Comparison of ENCODE assay signal across 22 cellular contexts in the genomic region with DNA sequence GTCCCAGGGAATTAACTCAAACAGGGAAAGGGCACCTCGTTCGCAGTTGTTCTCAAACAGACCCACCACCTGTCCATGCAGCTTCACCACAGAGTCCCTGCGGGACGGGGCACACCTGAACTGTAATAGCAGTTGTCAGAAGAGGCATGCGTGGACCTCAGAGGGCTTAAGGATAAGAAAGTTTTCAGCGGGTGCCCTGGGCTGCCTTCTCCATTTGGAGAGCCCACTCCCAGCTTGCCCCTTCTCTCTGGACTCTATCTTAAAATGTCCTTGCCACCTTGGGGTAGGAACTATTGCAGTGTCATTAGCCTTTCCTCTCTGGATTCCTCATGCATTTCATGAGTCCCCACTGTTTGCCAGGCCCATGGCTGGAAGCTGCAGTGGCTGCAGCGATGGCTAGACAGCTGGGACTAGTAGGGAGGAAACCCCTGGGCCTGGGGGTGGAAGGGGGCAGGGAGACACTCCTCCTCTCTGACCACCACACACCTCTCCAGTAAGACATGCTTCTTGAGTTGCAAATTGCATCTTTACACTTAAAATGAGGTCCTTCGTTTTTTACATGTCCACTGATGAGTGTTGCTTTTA. TPM values are rescaled to one million over a fixed set of nuclear protein-coding genes. Genes with fewer than 3 reads are reported as not detected.
DNase-seq lines count a peak whose midpoint lies in the region; ATAC-seq, FAIRE-seq and TF ChIP-seq lines count a peak whose summit lies in the region.
"Had no signal": no experiment of that assay in that cellular context is flagged by ENCODE, and none has a peak within 500 bp of the region (broad histone marks: within the 10 kb centered on the region; RNA-seq: fewer than 3 reads in every experiment).

No MANE protein-coding gene starts in this region.

- intact Hi-C loops in gastrocnemius medialis (cut with DNase I; ENCODE audit: low total_unique reads) (no loop called here), Calu3 (cut with micrococcal nuclease; ENCODE audit: unreplicated experiment) (no loop called here)
- intact Hi-C loops in CD4-positive, alpha-beta memory T cell (cut with micrococcal nuclease), result no loop called here

- DNase-seq in NCI-H2171 treated with DMSO at 0.1 percent for 48 hours (lab: John Stamatoyannopoulos, UW), result peak; percentile 31
- DNase-seq in NCI-H2171 (lab: John Stamatoyannopoulos, UW), result no peak
- no peak for DNase-seq in H9
- DNase-seq in H1 (ENCODE audit: low read depth in 1 of 2, low spot score in 2 of 2), result no peak
- DNase-seq in neuronal stem cell (ENCODE audit: low spot score), result no peak
- no peak for DNase-seq in gastrocnemius medialis
- no peak for DNase-seq in CD4-positive, alpha-beta memory T cell
- no peak for DNase-seq in Calu3
- DNase-seq: 8988T; C1 segment of cervical spinal cord; CD8-positive, alpha-beta memory T cell; DMS79 treated with DMSO at 0.1 percent for 48 hours; HCEC 1CT; KG1; NCI-H1092 treated with DMSO at 0.1 percent for 48 hours; NCI-H1436 treated with DMSO at 0.1 percent for 48 hours; NCI-H2029 treated with DMSO at 0.1 percent for 48 hours; NCI-H526 treated with DMSO at 0.1 percent for 48 hours; PC-9; RPMI8226; SHP77 had no signal

- H3K23me2 ChIP-seq in H9 (ENCODE audit: insufficient read length, low read depth, low read length, poor library complexity, severe bottlenecking), result no peaks in the 10 kb centered on the region
- H3K23me2 ChIP-seq in H1 (ENCODE audit: low read depth, low read length), result no peaks in the 10 kb centered on the region

- H3K4me2 ChIP-seq in H9 (ENCODE audit: insufficient read depth, insufficient read length, low read length) (no peak overlapping the region), H1 (ENCODE audit: insufficient read depth in 1 of 2, low read depth in 2 of 2, low read length in 2 of 2) (no peak overlapping the region; a peak in 1 of 4 replicates), neuronal stem cell (ENCODE audit: insufficient read depth, low read length, poor library complexity, severe bottlenecking) (no peak overlapping the region)
- H3K4me2 ChIP-seq: PC-9 had no signal

- H3K4me1 ChIP-seq in H9 (ENCODE audit: insufficient read depth, low read length), result peaks cover 14% of the 10 kb centered on the region; the same call in 1 of the 2 replicates
- peaks cover 4 to 20% (median 12%) of the 10 kb centered on the region in 4 experiments for H3K4me1 ChIP-seq in H1 (replicated peaks in 1 of 4; ENCODE audit: control insufficient read depth in 3 of 4, insufficient read depth in 4 of 4, low read length in 3 of 4)
- H3K4me1 ChIP-seq in neuronal stem cell (ENCODE audit: control insufficient read depth in 2 of 2, insufficient read depth in 1 of 2, low read depth in 1 of 2, low read length in 2 of 2), result peaks cover 3 to 18% of the 10 kb centered on the region in 2 donors
- H3K4me1 ChIP-seq in gastrocnemius medialis, result peaks cover 5 to 18% of the 10 kb centered on the region in 2 donors
- H3K4me1 ChIP-seq in CD4-positive, alpha-beta memory T cell (ENCODE audit: insufficient read depth, low read length), result no peaks in the 10 kb centered on the region

- no peak overlapping the region for H2AFZ ChIP-seq in H9 (ENCODE audit: low read length)
- no peak overlapping the region for H2AFZ ChIP-seq in H1 (ENCODE audit: low read length)
- H2AFZ ChIP-seq in neuronal stem cell (ENCODE audit: low read length), result no peak overlapping the region
- H2AFZ ChIP-seq: PC-9 had no signal

- H3K79me2 ChIP-seq in H9 (ENCODE audit: insufficient read depth, low read length) (no peaks in the 10 kb centered on the region), H1 (ENCODE audit: control insufficient read depth in 1 of 2, insufficient read depth in 2 of 2, low read length in 2 of 2) (no peaks in the 10 kb centered on the region)

- H2BK120ac ChIP-seq in H9 (ENCODE audit: low read depth, low read length, poor library complexity, severe bottlenecking) (no peak overlapping the region), H1 (replicated peaks; ENCODE audit: low read depth, low read length) (no peak overlapping the region), neuronal stem cell (ENCODE audit: low read depth, low read length) (no peak overlapping the region)

- H3K27ac ChIP-seq in H9 (ENCODE audit: insufficient read length, low read depth, low read length) (no peak overlapping the region), H1 (ENCODE audit: low read depth, low read length) (peak overlapping the region; percentile 37; the same call in 1 of the 2 replicates), neuronal stem cell (replicated peaks; ENCODE audit: low read length) (no peak overlapping the region), gastrocnemius medialis (no peak overlapping the region)
- no peak overlapping the region for H3K27ac ChIP-seq in CD4-positive, alpha-beta memory T cell (ENCODE audit: low read depth, low read length)
- H3K27ac ChIP-seq: PC-9, SK-N-MC had no signal

- H3K36me3 Mint-ChIP-seq in H9 (ENCODE audit: insufficient read depth in 1 of 3, low read depth in 3 of 3) (peaks cover 14 to 31% (median 26%) of the 10 kb centered on the region in 3 experiments; a peak in 6 of 7 replicates), Calu3 (ENCODE audit: insufficient read depth, unreplicated experiment) (peaks cover 24% of the 10 kb centered on the region)
- peaks cover 29 to 38% of the 10 kb centered on the region in 2 donors for H3K36me3 Mint-ChIP-seq in CD4-positive, alpha-beta memory T cell

- in situ Hi-C loops in gastrocnemius medialis (cut with MboI; ENCODE audit: low sequenced_read_pairs in 4 of 4), result no loop called here

- H4K91ac ChIP-seq in H9 (ENCODE audit: insufficient read length, low read depth, low read length), result peak overlapping the region; percentile 55
- peak overlapping the region; percentile 49 for H4K91ac ChIP-seq in H1 (replicated peaks; ENCODE audit: insufficient read length, low read length)
- no peak overlapping the region for H4K91ac ChIP-seq in neuronal stem cell (ENCODE audit: low read depth, low read length, poor library complexity)

- H4K8ac ChIP-seq in H9 (replicated peaks; ENCODE audit: insufficient read length, low read depth, low read length) (peak overlapping the region; percentile 15), H1 (ENCODE audit: extremely low read depth, insufficient read depth, low read length) (no peak overlapping the region), neuronal stem cell (ENCODE audit: low read depth, low read length) (no peak overlapping the region)

- TF ChIP-seq POLR2A in H1 (IDR thresholded peaks at IDR 0.05; ENCODE audit: control extremely low read depth in 1 of 2, low read depth in 2 of 2, low read length in 2 of 2), result no peak
- TF ChIP-seq POLR2A in gastrocnemius medialis (IDR thresholded peaks at IDR 0.05), result no peak

- ATAC-seq in gastrocnemius medialis, result no peak

- H3K27me3 ChIP-seq in H9 (ENCODE audit: insufficient read depth, low read length), result no peaks in the 10 kb centered on the region
- H3K27me3 ChIP-seq in H1 (replicated peaks in 1 of 4; ENCODE audit: control insufficient read depth in 3 of 4, extremely low read depth in 1 of 4, insufficient read depth in 3 of 4, low read length in 3 of 4), result no peaks in the 10 kb centered on the region
- H3K27me3 ChIP-seq in neuronal stem cell (ENCODE audit: control insufficient read depth in 3 of 3, insufficient read depth in 3 of 3, low read depth in 1 of 3, low read length in 3 of 3), result no peaks in the 10 kb centered on the region
- peaks cover 0 to 2% (median 0%) of the 10 kb centered on the region in 3 donors for H3K27me3 ChIP-seq in gastrocnemius medialis
- H3K27me3 ChIP-seq in CD4-positive, alpha-beta memory T cell (ENCODE audit: insufficient read depth, low read length), result no peaks in the 10 kb centered on the region

- H4K5ac ChIP-seq in H9 (ENCODE audit: insufficient read length, low read depth, low read length), result peak overlapping the region; percentile 34
- no peak overlapping the region for H4K5ac ChIP-seq in H1 (ENCODE audit: insufficient read length, low read depth, low read length)

- BruUV-seq in Calu3 (replicated peaks; lab: Mats Ljungman, UMichigan), result no TSS peak

- H3K4ac ChIP-seq in H9 (ENCODE audit: low read depth, low read length) (peak overlapping the region; percentile 67; the same call in 1 of the 2 replicates), H1 (replicated peaks; ENCODE audit: insufficient read length, low read depth, low read length) (peak overlapping the region; percentile 82), neuronal stem cell (ENCODE audit: low read length) (no peak overlapping the region)

- no peak overlapping the region for H3T11ph ChIP-seq in H9 (ENCODE audit: low read length)

- H2BK20ac ChIP-seq in H9 (ENCODE audit: low read depth, low read length, poor library complexity, severe bottlenecking) (no peak overlapping the region), H1 (ENCODE audit: low read length) (no peak overlapping the region; the same call in 1 of the 2 replicates)

- H3K9me3 Mint-ChIP-seq in H9 (no peaks in the 10 kb centered on the region), Calu3 (ENCODE audit: low read depth, unreplicated experiment) (no peaks in the 10 kb centered on the region)
- no peaks in the 10 kb centered on the region for H3K9me3 Mint-ChIP-seq in CD4-positive, alpha-beta memory T cell
- H3K9me3 Mint-ChIP-seq: CD8-positive, alpha-beta memory T cell had no signal

- no peak overlapping the region for H3K4me3 ChIP-seq in H1 (ENCODE audit: extremely low read depth in 1 of 4, insufficient read depth in 2 of 4, low read depth in 3 of 4, low read length in 4 of 4)
- no peak overlapping the region for H3K4me3 ChIP-seq in neuronal stem cell (ENCODE audit: low read length in 2 of 2)
- H3K4me3 ChIP-seq in gastrocnemius medialis, result no peak overlapping the region
- H3K4me3 ChIP-seq in CD4-positive, alpha-beta memory T cell (ENCODE audit: low read length in 2 of 2), result no peak overlapping the region
- H3K4me3 ChIP-seq: PC-9, SK-N-MC had no signal

- no peak for FAIRE-seq in H1 (lab: Jason Lieb, UNC)

- H3K4me3 Mint-ChIP-seq in H9, result no peak overlapping the region
- H3K4me3 Mint-ChIP-seq in CD4-positive, alpha-beta memory T cell, result no peak overlapping the region
- no peak overlapping the region for H3K4me3 Mint-ChIP-seq in Calu3 (ENCODE audit: low read depth, unreplicated experiment)
- H3K4me3 Mint-ChIP-seq: CD8-positive, alpha-beta memory T cell had no signal

- H4K20me1 ChIP-seq in H9 (ENCODE audit: control insufficient read depth, insufficient read depth, insufficient read length), result peaks cover 4% of the 10 kb centered on the region
- H4K20me1 ChIP-seq in H1 (replicated peaks in 1 of 2; ENCODE audit: control insufficient read depth in 1 of 2, insufficient read depth in 2 of 2, low read length in 2 of 2), result peaks cover 1 to 3% of the 10 kb centered on the region in 2 experiments

- no peak overlapping the region for H2BK5ac ChIP-seq in H9 (ENCODE audit: insufficient read length, low read length)
- H2BK5ac ChIP-seq in H1 (ENCODE audit: low read depth, low read length), result peak overlapping the region; percentile 50; the same call in 1 of the 2 replicates
- no peak overlapping the region for H2BK5ac ChIP-seq in neuronal stem cell (ENCODE audit: low read length)

- TF ChIP-seq RAD21 in H1 (IDR thresholded peaks at IDR 0.05 in 1 of 2, conservative IDR thresholded peaks at IDR 0.05 in 1 of 2; ENCODE audit: low read depth in 2 of 2, low read length in 2 of 2), result no peak

- TF ChIP-seq EP300 in H1 (IDR thresholded peaks at IDR 0.05; ENCODE audit: borderline replicate concordance in 1 of 2, low read depth in 2 of 2, low read length in 2 of 2), result no peak

- no peaks in the 10 kb centered on the region for H3K27me3 Mint-ChIP-seq in H9 (ENCODE audit: low read depth)
- no peaks in the 10 kb centered on the region for H3K27me3 Mint-ChIP-seq in CD4-positive, alpha-beta memory T cell
- H3K27me3 Mint-ChIP-seq in Calu3 (ENCODE audit: unreplicated experiment), result no peaks in the 10 kb centered on the region
- H3K27me3 Mint-ChIP-seq: CD8-positive, alpha-beta memory T cell had no signal

- H3K18ac ChIP-seq in H9 (ENCODE audit: insufficient read length, low read depth, low read length) (peak overlapping the region; percentile 76), H1 (ENCODE audit: extremely low read depth, low read length) (no peak overlapping the region), neuronal stem cell (ENCODE audit: low read length) (peak overlapping the region; percentile 50)

- peak overlapping the region; percentile 11 for H2BK12ac ChIP-seq in H9 (ENCODE audit: insufficient read length, low read depth, low read length)
- H2BK12ac ChIP-seq in H1 (ENCODE audit: low read depth, low read length), result peak overlapping the region; percentile 56
- no peak overlapping the region for H2BK12ac ChIP-seq in neuronal stem cell (ENCODE audit: low read length)

- H2BK15ac ChIP-seq in H9 (ENCODE audit: low read depth, low read length), result no peak overlapping the region
- 0 out of 2 replicates have a peak overlapping the region, but pooled peaks have one; percentile 0 for H2BK15ac ChIP-seq in H1 (ENCODE audit: low read length)
- no peak overlapping the region for H2BK15ac ChIP-seq in neuronal stem cell (ENCODE audit: low read length)

- peak overlapping the region in 1 of 3 experiments; percentile 81; a peak in 4 of 7 replicates for H3K27ac Mint-ChIP-seq in H9
- H3K27ac Mint-ChIP-seq in CD4-positive, alpha-beta memory T cell, result peak overlapping the region in 1 of 7 donors; percentile 12
- H3K27ac Mint-ChIP-seq in Calu3 (ENCODE audit: unreplicated experiment), result no peak overlapping the region

- peaks cover 2 to 24% (median 8%) of the 10 kb centered on the region in 4 experiments; a peak in 6 of 8 replicates for H3K36me3 ChIP-seq in H1 (ENCODE audit: control insufficient read depth in 2 of 4, insufficient read depth in 4 of 4, low read length in 3 of 4)
- H3K36me3 ChIP-seq in neuronal stem cell (replicated peaks in 1 of 2; ENCODE audit: control insufficient read depth in 2 of 2, insufficient read depth in 2 of 2, low read length in 2 of 2), result peaks cover 0 to 95% of the 10 kb centered on the region in 2 donors
- peaks cover 0 to 8% of the 10 kb centered on the region in 2 donors for H3K36me3 ChIP-seq in gastrocnemius medialis
- H3K36me3 ChIP-seq in CD4-positive, alpha-beta memory T cell (ENCODE audit: insufficient read depth, low read length), result no peaks in the 10 kb centered on the region

- no peak for TF ChIP-seq CTCF in H9 (conservative IDR thresholded peaks at IDR 0.05)
- no peak for TF ChIP-seq CTCF in H1 (IDR thresholded peaks at IDR 0.05; ENCODE audit: control extremely low read depth in 1 of 3, insufficient read depth in 1 of 3, low read depth in 1 of 3, low read length in 3 of 3)
- no peak for TF ChIP-seq CTCF in gastrocnemius medialis (IDR thresholded peaks at IDR 0.05 in 4 of 5, conservative IDR thresholded peaks at IDR 0.05 in 1 of 5)
- no peak for TF ChIP-seq CTCF in Calu3 (IDR thresholded peaks at IDR 0.05; ENCODE audit: unreplicated experiment)

- H3K23ac ChIP-seq in H9 (ENCODE audit: insufficient read length, low read depth, low read length) (no peak overlapping the region), H1 (ENCODE audit: insufficient read length) (no peak overlapping the region), neuronal stem cell (ENCODE audit: low read depth, low read length, poor library complexity) (no peak overlapping the region)

- no peaks in the 10 kb centered on the region for H3K79me1 ChIP-seq in H9 (ENCODE audit: insufficient read depth, low read depth, low read length, poor library complexity, severe bottlenecking)
- peaks cover 5% of the 10 kb centered on the region for H3K79me1 ChIP-seq in H1 (ENCODE audit: low read depth, low read length)
- no peaks in the 10 kb centered on the region for H3K79me1 ChIP-seq in neuronal stem cell (ENCODE audit: low read depth, low read length)

- no peak overlapping the region for H2AK5ac ChIP-seq in H9 (ENCODE audit: insufficient read length, low read length)
- H2AK5ac ChIP-seq in H1 (ENCODE audit: low read depth, low read length), result no peak overlapping the region
- H2AK5ac ChIP-seq in neuronal stem cell (ENCODE audit: low read depth, low read length), result peak overlapping the region; percentile 5

- H3K9ac ChIP-seq in H9 (ENCODE audit: extremely low read depth, insufficient read length, low read length), result no peak overlapping the region
- H3K9ac ChIP-seq in H1 (replicated peaks in 1 of 4; ENCODE audit: extremely low read depth in 1 of 4, low read depth in 3 of 4, low read length in 3 of 4), result no peak overlapping the region
- H3K9ac ChIP-seq in neuronal stem cell (ENCODE audit: low read depth, low read length, poor library complexity), result no peak overlapping the region

- peak overlapping the region; percentile 85; the same call in 1 of the 2 replicates for H3K14ac ChIP-seq in H9 (ENCODE audit: insufficient read depth, low read length)
- H3K14ac ChIP-seq in H1 (ENCODE audit: insufficient read length), result no peak overlapping the region
- H3K14ac ChIP-seq in neuronal stem cell (ENCODE audit: low read length), result no peak overlapping the region

- CTCF ChIA-PET in H1 (lab: Charles Lee; ENCODE audit: partially characterized antibody) (interaction anchor here (1.2 to 2.4 kb wide), 9 partner anchors 10 to 158 kb away, joined by 3 to 10 read pairs (median 5); no protein-coding TSS in a partner anchor), Calu3 (lab: Charles Lee) (no interaction called here)
- CTCF ChIA-PET in CD4-positive, alpha-beta memory T cell (lab: Charles Lee; ENCODE audit: partially characterized antibody), result no interaction called here

- H3K4me1 Mint-ChIP-seq in H9 (peaks cover 26 to 30% of the 10 kb centered on the region in 2 experiments), Calu3 (ENCODE audit: low read depth, unreplicated experiment) (peaks cover 12% of the 10 kb centered on the region)
- H3K4me1 Mint-ChIP-seq in CD4-positive, alpha-beta memory T cell, result no peaks in the 10 kb centered on the region
- H3K4me1 Mint-ChIP-seq: CD8-positive, alpha-beta memory T cell had no signal

- H3K9me3 ChIP-seq in H9 (ENCODE audit: control insufficient read depth, low read depth, low read length), result no peaks in the 10 kb centered on the region
- no peaks in the 10 kb centered on the region for H3K9me3 ChIP-seq in H1 (ENCODE audit: insufficient read depth in 2 of 2, low read depth in 1 of 2, low read length in 1 of 2)
- H3K9me3 ChIP-seq in neuronal stem cell (replicated peaks in 1 of 2; ENCODE audit: control insufficient read depth in 2 of 2, insufficient read depth in 1 of 2, low read depth in 1 of 2, low read length in 2 of 2), result no peaks in the 10 kb centered on the region
- H3K9me3 ChIP-seq in gastrocnemius medialis, result no peaks in the 10 kb centered on the region
- H3K9me3 ChIP-seq in CD4-positive, alpha-beta memory T cell (ENCODE audit: control insufficient read depth in 1 of 2, low read length in 2 of 2), result no peaks in the 10 kb centered on the region

- WGBS in H9 (ENCODE audit: extremely low coverage, insufficient read length, low lambda C conversion rate), result no CpG with 5 or more reads among the region's 8 CpGs
- 91% methylated on average over 8 of the region's 8 CpGs; no CpG with 5 or more reads in 1 of the 2 experiments for WGBS in H1 (ENCODE audit: extremely low coverage in 1 of 2, insufficient coverage in 1 of 2, insufficient read length in 1 of 2, insufficient replicate concordance in 2 of 2, low coverage in 1 of 2, low lambda C conversion rate in 2 of 2, missing lambda C conversion rate in 1 of 2), 2 experiments
- WGBS in neuronal stem cell (ENCODE audit: extremely low coverage in 2 of 2, insufficient read length in 2 of 2, insufficient replicate concordance in 1 of 2), 2 donors, result no CpG with 5 or more reads among the region's 8 CpGs

- POLR2A ChIA-PET in H1 (lab: Charles Lee; ENCODE audit: partially characterized antibody), result no interaction called here
- POLR2A ChIA-PET in CD4-positive, alpha-beta memory T cell (lab: Charles Lee; ENCODE audit: partially characterized antibody), result no interaction called here

- H3K56ac ChIP-seq in H9 (ENCODE audit: insufficient read length, low read depth, low read length), result peak overlapping the region; percentile 79
- no peak overlapping the region for H3K56ac ChIP-seq in H1 (replicated peaks; ENCODE audit: insufficient read length, low read depth, low read length)

RNA-seq across cellular contexts. Expression of gene PDIA5, which starts 33.5 kb away (rescaled TPM):
- total RNA-seq in H9 (2021) (21.9 and 24.3 TPM in 2 replicates), gastrocnemius medialis (1 to 10 TPM; 2.3 to 4.2 (median 3.0) TPM), Calu3 (2022) (31.5 and 31.6 TPM in 2 replicates)
- 32.8 and 36.5 TPM in 2 replicates for total RNA-seq in H1 (2021; fragmentation: NEBNext Ultra II Directional; extraction: Animal tissue kit (Norgen Biotek cat#: 25700))
- polyA plus RNA-seq in H1 (2011; rRNA removed), result 18.2 and 18.9 TPM in 2 replicates
- polyA plus RNA-seq in H1 (2011; cell fraction: cytosol; rRNA removed), result 26.2 TPM
- polyA plus RNA-seq in H1 (2011; cell fraction: nucleus; rRNA removed), result 24.8 TPM
- polyA plus RNA-seq in H1 (2012, experiment 1 of 2), result 25.3 to 30.2 TPM (median 27.7 TPM) in 4 replicates
- polyA plus RNA-seq in H1 (2012, experiment 2 of 2), result 16.3 TPM
- 50.7 TPM for polyA plus RNA-seq in H1 (2013, experiment 1 of 2)
- 52.2 TPM for polyA plus RNA-seq in H1 (2013, experiment 2 of 2)
- polyA minus RNA-seq in H1 (2011; rRNA and poly(A)+ RNA removed), result 11.0 and 13.8 TPM in 2 replicates
- 10.9 TPM for polyA minus RNA-seq in H1 (2011; cell fraction: cytosol; rRNA and poly(A)+ RNA removed)
- 11.2 TPM for polyA minus RNA-seq in H1 (2011; cell fraction: nucleus; rRNA and poly(A)+ RNA removed)
- 5.9 TPM for polyA plus RNA-seq in neuronal stem cell (2013, experiment 1 of 2)
- polyA plus RNA-seq in neuronal stem cell (2013, experiment 2 of 2), result 6.0 TPM
- 1 to 10 TPM; 6.3 to 7.0 TPM for total RNA-seq in CD4-positive, alpha-beta memory T cell
- polyA plus RNA-seq in CD4-positive, alpha-beta memory T cell, result 1 to 10 TPM; 3.0 to 5.0 TPM
